In genomic region chr6:138336221-138336620, GRCh38 we compare ENCODE assay signal across 2 cellular contexts.
A peak's percentile ranks its signal among the peaks of the same experiment; 100 is the strongest.
TF ChIP-seq lines count a peak whose summit lies in the region.

No MANE protein-coding gene starts in this region.

TF ChIP-seq in GM23338, 12 proteins besides CTCF, POLR2A, EP300 and RAD21:
- TF ChIP-seq ZNF331 (CRISPR knock-in tag; IDR thresholded peaks at IDR 0.05; ENCODE audit: low read depth) (no peak), ZNF462 (CRISPR knock-in tag; IDR thresholded peaks at IDR 0.05) (no peak), ZNF114 (CRISPR knock-in tag; IDR thresholded peaks at IDR 0.05) (no peak), CREB1 (CRISPR knock-in tag; IDR thresholded peaks at IDR 0.05; ENCODE audit: low read depth) (peak; percentile 35; the same call in 1 of the 2 replicates), POLR2AphosphoS5 (IDR thresholded peaks at IDR 0.05; ENCODE audit: low read depth) (no peak), JUNB (IDR thresholded peaks at IDR 0.05; ENCODE audit: unreplicated experiment) (no peak), EZH2 (IDR thresholded peaks at IDR 0.05; ENCODE audit: low read depth, unreplicated experiment) (no peak), EZH2phosphoT487 (IDR thresholded peaks at IDR 0.05; ENCODE audit: unreplicated experiment) (no peak), REST (IDR thresholded peaks at IDR 0.05; ENCODE audit: unreplicated experiment) (no peak)

TF ChIP-seq in GM12878, 131 proteins besides CTCF, POLR2A, EP300 and RAD21:
- TF ChIP-seq ZNF24 (IDR thresholded peaks at IDR 0.05) (no peak), E4F1 (IDR thresholded peaks at IDR 0.05; ENCODE audit: borderline replicate concordance, partially characterized antibody) (no peak), BHLHE40 (IDR thresholded peaks at IDR 0.05; ENCODE audit: borderline replicate concordance in 1 of 2, low read depth in 2 of 2, low read length in 1 of 2) (peak in 1 of 2 experiments; percentile 35; a peak in 1 of 4 replicates), SUZ12 (IDR thresholded peaks at IDR 0.05; ENCODE audit: unreplicated experiment) (no peak), NFXL1 (IDR thresholded peaks at IDR 0.05; ENCODE audit: borderline replicate concordance) (no peak), RAD51 (IDR thresholded peaks at IDR 0.05) (peak; percentile 72; the same call in 1 of the 2 replicates), USF1 (IDR thresholded peaks at IDR 0.05; ENCODE audit: borderline replicate concordance, extremely low read length, insufficient read depth, low read depth, low read length) (peak; percentile 54), ZNF687 (IDR thresholded peaks at IDR 0.05) (no peak)
